19 cellular contexts compared by ENCODE assay signal in genomic region chr22:48476599-48476998, GRCh38.
"Had no signal": no experiment of that assay in that cellular context is flagged by ENCODE, and none has a peak within 500 bp of the region (broad histone marks: within the 10 kb centered on the region; RNA-seq: fewer than 3 reads in every experiment).

No MANE protein-coding gene starts in this region.

- H3K27me3 ChIP-seq: gastrocnemius medialis, hepatocyte, thyroid gland had no signal

- H3K27ac ChIP-seq: gastrocnemius medialis, hepatocyte, pancreas, prostate gland, thyroid gland had no signal

- H3K36me3 ChIP-seq: gastrocnemius medialis, pancreas, prostate gland, thyroid gland had no signal

- H3K4me3 ChIP-seq: gastrocnemius medialis, hepatocyte, pancreas, prostate gland, thyroid gland had no signal

- FAIRE-seq: colon, keratinocyte, pancreas had no signal

- DNase-seq: activated CD4-positive, alpha-beta memory T cell treated with anti-CD3 and anti-CD28 coated beads for 36 hours; activated CD4-positive, alpha-beta T cell treated with anti-CD3 and anti-CD28 coated beads, Interleukin-2, amount 10 ng/mL, durations not matched to agents 24 days and 14 days; activated CD4-positive, CD25-positive, alpha-beta regulatory T cell treated with anti-CD3 and anti-CD28 coated beads, Interleukin-2, amount 50 U/mL, for 72 hours; activated CD8-positive, alpha-beta memory T cell treated with anti-CD3 and anti-CD28 coated beads, Interleukin-2, amount 50 U/mL, for 4 hours; activated gamma-delta T cell treated with Interleukin-2 at 50 U/mL for 16 hours; activated naive CD4-positive, alpha-beta T cell treated with anti-CD3 and anti-CD28 coated beads, Interleukin-2, amount 50 U/mL, for 16 hours; activated T-cell treated with anti-CD3 and anti-CD28 coated beads, Interleukin-2, amount 50 U/mL, for 1 hour; amniotic stem cell; effector CD8-positive, alpha-beta T cell; gastrocnemius medialis; left cardiac atrium; naive thymus-derived CD4-positive, alpha-beta T cell; T-helper 2 cell; thyroid gland had no signal
